In genomic region chr3:191329654-191330308, GRCh38 we compare ENCODE assay signal across 8 cellular contexts. TPM values are rescaled to one million over a fixed set of nuclear protein-coding genes. Genes with fewer than 3 reads are reported as not detected.
DNase-seq lines count a peak whose midpoint lies in the region; ATAC-seq, FAIRE-seq and TF ChIP-seq lines count a peak whose summit lies in the region.

No MANE protein-coding gene starts in this region.

- H3K4me2 ChIP-seq in A549, result peak overlapping the region; percentile 99
- peak overlapping the region; percentile 96 for H3K4me2 ChIP-seq in neural cell (ENCODE audit: low read length)

- no peak for TF ChIP-seq POLR2A in A549 (IDR thresholded peaks at IDR 0.05; ENCODE audit: low read length)

- H3K27me3 Mint-ChIP-seq in activated T-cell treated with anti-CD3 and anti-CD28 coated beads, Interleukin-2, amount 50 U/mL, for 4 hours (ENCODE audit: low read depth), result peaks cover 20% of the 10 kb centered on the region

- peaks cover 54% of the 10 kb centered on the region for H3K79me2 ChIP-seq in neural cell (replicated peaks; ENCODE audit: insufficient read depth, low read length)

- DNase-seq in A549 (ENCODE audit: low read depth in 1 of 2, low spot score in 1 of 2) (peak in 1 of 2 experiments; percentile 29), NCI-H146 (lab: John Stamatoyannopoulos, UW) (peak; percentile 83), fibroblast of villous mesenchyme (ENCODE audit: low read depth) (peak; percentile 72), SKM-1 (lab: John Stamatoyannopoulos, UW; ENCODE audit: unreplicated experiment) (no peak)
- no peak for DNase-seq in activated T-cell treated with anti-CD3 and anti-CD28 coated beads, Interleukin-2, amount 50 U/mL, for 4 hours

- H3K4me3 Mint-ChIP-seq in activated T-cell treated with anti-CD3 and anti-CD28 coated beads, Interleukin-2, amount 50 U/mL, for 4 hours, result peak overlapping the region; percentile 77

- H3K36me3 ChIP-seq in neural cell (ENCODE audit: insufficient read depth, low read length), result no peaks in the 10 kb centered on the region

- H3K4me1 Mint-ChIP-seq in activated T-cell treated with anti-CD3 and anti-CD28 coated beads, Interleukin-2, amount 50 U/mL, for 4 hours (ENCODE audit: low read depth), result peaks cover 24% of the 10 kb centered on the region

- ATAC-seq in A549 (peak; percentile 70 to 74), HG02623 (IDR thresholded peaks at IDR 0.05; ENCODE audit: unreplicated experiment) (peak; percentile 33)
- peak; percentile 10 to 35 for ATAC-seq in activated T-cell treated with anti-CD3 and anti-CD28 coated beads, Interleukin-2, amount 50 U/mL, for 4 hours

- no peaks in the 10 kb centered on the region for H4K20me1 ChIP-seq in neural cell (ENCODE audit: insufficient read depth)

- FAIRE-seq in A549 (lab: Jason Lieb, UNC), result no peak

- TF ChIP-seq CTCF in A549 (IDR thresholded peaks at IDR 0.05) (no peak), fibroblast of villous mesenchyme (IDR thresholded peaks at IDR 0.05; ENCODE audit: insufficient read depth, low read depth, low read length) (no peak), neural cell (IDR thresholded peaks at IDR 0.05; ENCODE audit: poor library complexity, severe bottlenecking) (no peak)

- H3F3A ChIP-seq in neural cell (ENCODE audit: insufficient read depth, low read length, poor library complexity, severe bottlenecking), result peaks cover 5% of the 10 kb centered on the region

- peaks cover 24% of the 10 kb centered on the region for H3K4me1 ChIP-seq in A549

- peak overlapping the region; percentile 70 for H2AFZ ChIP-seq in neural cell (ENCODE audit: low read depth, low read length)

- H3K9me3 Mint-ChIP-seq in activated T-cell treated with anti-CD3 and anti-CD28 coated beads, Interleukin-2, amount 50 U/mL, for 4 hours, result no peaks in the 10 kb centered on the region

- 0% methylated on average over 7 of the region's 35 CpGs for WGBS in A549 (ENCODE audit: missing lambda C conversion rate)

- CTCF ChIA-PET in A549 (lab: Yijun Ruan, JAX), result no interaction called here

- no peaks in the 10 kb centered on the region for H3K36me3 Mint-ChIP-seq in activated T-cell treated with anti-CD3 and anti-CD28 coated beads, Interleukin-2, amount 50 U/mL, for 4 hours (ENCODE audit: insufficient read depth)

- H3K27ac ChIP-seq in A549 (peak overlapping the region; percentile 92 to 93), neural cell (ENCODE audit: low read length) (peak overlapping the region; percentile 80)

- H3K27me3 ChIP-seq in neural cell (ENCODE audit: insufficient read depth, low read depth, low read length), result no peaks in the 10 kb centered on the region

- H3K9ac ChIP-seq in neural cell (ENCODE audit: low read length), result peak overlapping the region; percentile 91

- no peaks in the 10 kb centered on the region for H3K9me3 ChIP-seq in A549
- H3K9me3 ChIP-seq in neural cell (ENCODE audit: low read length), result no peaks in the 10 kb centered on the region

- H3K4me3 ChIP-seq in A549 (peak overlapping the region; percentile 95), GM08714 (ENCODE audit: low read length) (peak overlapping the region; percentile 95), fibroblast of villous mesenchyme (ENCODE audit: low read depth, low read length) (peak overlapping the region; percentile 86), neural cell (ENCODE audit: low read length) (peak overlapping the region; percentile 84)

- TF ChIP-seq RAD21 in A549 (conservative IDR thresholded peaks at IDR 0.05 in 1 of 2, IDR thresholded peaks at IDR 0.05 in 1 of 2) (no peak), neural cell (conservative IDR thresholded peaks at IDR 0.05) (no peak)

- H3K9me2 ChIP-seq in neural cell (ENCODE audit: insufficient read depth, low read length), result no peaks in the 10 kb centered on the region

- TF ChIP-seq EP300 in A549 (IDR thresholded peaks at IDR 0.05), result no peak
- TF ChIP-seq EP300 in neural cell (conservative IDR thresholded peaks at IDR 0.05; ENCODE audit: poor library complexity, severe bottlenecking), result no peak

- POLR2A ChIA-PET in A549 (lab: Yijun Ruan, JAX), result no interaction called here

TF ChIP-seq in A549, 52 proteins besides CTCF, POLR2A, EP300 and RAD21 (continues in another document):
- no peak for TF ChIP-seq MAX (IDR thresholded peaks at IDR 0.05)
- TF ChIP-seq EHF (CRISPR knock-in tag; IDR thresholded peaks at IDR 0.05), result no peak
- no peak for TF ChIP-seq HMGXB4 (CRISPR knock-in tag; IDR thresholded peaks at IDR 0.05; ENCODE audit: borderline replicate concordance)
- no peak for TF ChIP-seq RNF2 (IDR thresholded peaks at IDR 0.05; ENCODE audit: borderline replicate concordance, low read depth)
- no peak for TF ChIP-seq CEBPB (IDR thresholded peaks at IDR 0.05)
- TF ChIP-seq ZSCAN20 (CRISPR knock-in tag; IDR thresholded peaks at IDR 0.05), result no peak

TF ChIP-seq in neural cell, 6 proteins besides CTCF, POLR2A, EP300 and RAD21:
- TF ChIP-seq SMC3 (conservative IDR thresholded peaks at IDR 0.05; ENCODE audit: poor library complexity) (no peak), EZH2 (IDR thresholded peaks at IDR 0.05; ENCODE audit: borderline replicate concordance, insufficient read depth, low read length, poor library complexity, severe bottlenecking) (no peak), TAF1 (IDR thresholded peaks at IDR 0.05; ENCODE audit: low read depth) (no peak), POLR2AphosphoS5 (IDR thresholded peaks at IDR 0.05) (no peak), REST (IDR thresholded peaks at IDR 0.05; ENCODE audit: borderline replicate concordance) (no peak), MXI1 (conservative IDR thresholded peaks at IDR 0.05; ENCODE audit: poor library complexity, severe bottlenecking) (peak; percentile 31)

RNA-seq across cellular contexts. Expression of gene UTS2B, which starts 0.5 kb away (rescaled TPM):
- polyA plus RNA-seq in A549 (2011; rRNA removed) (0.16 and 0.20 TPM in 2 replicates), A549 (2017; fragmentation: RNase III; extraction: RNeasy Plus Mini Kit Qiagen cat#74134 plus additional on column Dnase treatment) (not detected in 3 replicates), neural cell (0.46 TPM in 1 of 2 replicates, not detected in the other)
- polyA plus RNA-seq in A549 (2012; cell fraction: cytosol; rRNA removed), result 0.04 TPM in 1 of 2 replicates, not detected in the other
- polyA plus RNA-seq in A549 (2012; cell fraction: nucleus; rRNA removed), result not detected in 2 replicates
- polyA minus RNA-seq in A549 (2011; rRNA and poly(A)+ RNA removed), result 0.41 and 0.78 TPM in 2 replicates
- not detected for total RNA-seq in activated T-cell treated with anti-CD3 and anti-CD28 coated beads, Interleukin-2, amount 50 U/mL, for 4 hours
- total RNA-seq in fibroblast of villous mesenchyme, result 0.64 and 0.86 TPM in 2 replicates
- polyA minus RNA-seq in neural cell, result not detected in 2 replicates

RNA-seq across cellular contexts. Expression of gene CCDC50, which starts 0.6 kb away (rescaled TPM):
- polyA plus RNA-seq in A549 (2011; rRNA removed), result 30.0 and 43.8 TPM in 2 replicates
- polyA plus RNA-seq in A549 (2012; cell fraction: cytosol; rRNA removed), result 12.6 and 13.0 TPM in 2 replicates
- polyA plus RNA-seq in A549 (2012; cell fraction: nucleus; rRNA removed), result 8.3 and 9.6 TPM in 2 replicates
- polyA plus RNA-seq in A549 (2017; fragmentation: RNase III; extraction: RNeasy Plus Mini Kit Qiagen cat#74134 plus additional on column Dnase treatment), result 20.1 to 22.6 TPM (median 20.9 TPM) in 3 replicates
- polyA minus RNA-seq in A549 (2011; rRNA and poly(A)+ RNA removed), result 22.0 and 24.2 TPM in 2 replicates
- total RNA-seq in activated T-cell treated with anti-CD3 and anti-CD28 coated beads, Interleukin-2, amount 50 U/mL, for 4 hours, result 10 to 100 TPM in 1 of 3 donors, 1 to 10 TPM in 2; 3.9 to 16.2 (median 8.6) TPM
- total RNA-seq in fibroblast of villous mesenchyme, result 102 and 107 TPM in 2 replicates
- 51.7 and 58.2 TPM in 2 replicates for polyA plus RNA-seq in neural cell
- 73.3 and 92.6 TPM in 2 replicates for polyA minus RNA-seq in neural cell

Comparison
In these comparisons a context has a peak if more than half of its experiments do, and no peak if none do; other contexts are left out.
1. DNase-seq: peak in NCI-H146 (single experiment) and fibroblast of villous mesenchyme (single experiment); none in activated T-cell treated with anti-CD3 and anti-CD28 coated beads, Interleukin-2, amount 50 U/mL, for 4 hours (single experiment) and SKM-1 (single experiment).
2. Peak in every context shown above with its lines, with median percentiles within 50 percentile points of each other: ATAC-seq and H3K4me3 ChIP-seq.